In the genomic region with DNA sequence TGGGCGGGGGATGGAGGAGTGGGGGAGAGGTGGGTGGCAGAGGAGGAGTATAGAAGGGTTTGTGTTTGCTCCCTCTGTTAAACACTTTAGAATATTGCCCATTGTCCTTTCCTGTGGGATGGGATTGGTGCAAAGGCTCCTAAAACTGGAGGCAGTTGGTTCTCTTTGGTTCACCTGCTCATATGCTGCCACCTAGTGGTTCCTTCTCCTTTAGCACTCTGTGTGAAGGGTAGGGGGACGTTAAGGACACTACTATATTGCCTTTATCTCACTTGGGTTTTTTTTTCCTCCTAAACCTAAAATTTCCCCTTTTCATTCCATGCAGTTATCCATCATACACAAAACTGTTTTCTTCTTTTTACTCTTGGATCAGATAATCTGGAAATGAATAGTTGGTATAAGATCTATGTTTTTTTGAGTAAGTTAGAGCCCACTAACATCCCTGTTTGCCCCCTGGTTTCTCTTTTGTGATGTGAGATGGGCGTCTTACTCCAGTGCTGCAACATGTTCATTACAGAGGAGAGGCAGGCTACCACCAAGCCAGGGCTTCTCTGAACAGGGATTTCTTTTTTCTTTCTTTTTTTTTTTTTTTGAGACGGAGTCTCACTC, we compare ENCODE assay signal across 8 cellular contexts. TPM values are rescaled to one million over a fixed set of nuclear protein-coding genes. Genes with fewer than 3 reads are reported as not detected.
DNase-seq lines count a peak whose midpoint lies in the region; ATAC-seq and TF ChIP-seq lines count a peak whose summit lies in the region.

No MANE protein-coding gene starts in this region.

- intact Hi-C loops in lower lobe of right lung (cut with DNase I): no loop called here

- TF ChIP-seq CTCF in lower lobe of right lung (IDR thresholded peaks at IDR 0.05): peak; percentile 80

- peak; percentile 79 to 83 for ATAC-seq in activated CD4-positive, CD25-positive, alpha-beta regulatory T cell treated with anti-CD3 and anti-CD28 coated beads, Interleukin-2, amount 50 U/mL, for 24 hours
- ATAC-seq in lower lobe of right lung (peak; percentile 87 to 90), HG03571 (IDR thresholded peaks at IDR 0.05; ENCODE audit: unreplicated experiment) (no peak)
- peak; percentile 75 for ATAC-seq in stimulated activated naive CD8-positive, alpha-beta T cell treated with anti-CD3 and anti-CD28 coated beads, Interleukin-15, Interleukin-2, amounts not matched to agents 100 U/mL and 50 U/mL, for 24 hours

- H3K36me3 ChIP-seq in lower lobe of right lung: no peaks in the 10 kb centered on the region

- H3K4me3 ChIP-seq in lower lobe of right lung: no peak overlapping the region

- DNase-seq in AG08396 (ENCODE audit: low spot score) (peak; percentile 67), GM19240 (ENCODE audit: insufficient read length, low spot score) (peak; percentile 46), NCI-H2171 treated with DMSO at 0.1 percent for 48 hours (lab: John Stamatoyannopoulos, UW) (peak; percentile 50), ecto neural progenitor cell (ENCODE audit: low spot score) (peak; percentile 79), lower lobe of right lung (no peak)
- DNase-seq in stimulated activated naive CD8-positive, alpha-beta T cell treated with anti-CD3 and anti-CD28 coated beads, Interleukin-15, Interleukin-2, amounts not matched to agents 100 U/mL and 50 U/mL, for 24 hours: peak; percentile 61

- no peaks in the 10 kb centered on the region for H3K27me3 ChIP-seq in lower lobe of right lung (ENCODE audit: low read depth)

- H3K27ac ChIP-seq in lower lobe of right lung: no peak overlapping the region

- no peaks in the 10 kb centered on the region for H3K4me1 ChIP-seq in lower lobe of right lung

- H3K9me3 ChIP-seq in lower lobe of right lung: no peaks in the 10 kb centered on the region

RNA-seq across cellular contexts. Expression of gene SNX11, which starts 23.8 kb away (rescaled TPM):
- 19.7 TPM for total RNA-seq in lower lobe of right lung

RNA-seq across cellular contexts. Expression of gene CBX1, which starts 30.0 kb away (rescaled TPM):
- total RNA-seq in lower lobe of right lung: 30.7 TPM
